ENCODE assay signal across 18 cellular contexts in the genomic region with DNA sequence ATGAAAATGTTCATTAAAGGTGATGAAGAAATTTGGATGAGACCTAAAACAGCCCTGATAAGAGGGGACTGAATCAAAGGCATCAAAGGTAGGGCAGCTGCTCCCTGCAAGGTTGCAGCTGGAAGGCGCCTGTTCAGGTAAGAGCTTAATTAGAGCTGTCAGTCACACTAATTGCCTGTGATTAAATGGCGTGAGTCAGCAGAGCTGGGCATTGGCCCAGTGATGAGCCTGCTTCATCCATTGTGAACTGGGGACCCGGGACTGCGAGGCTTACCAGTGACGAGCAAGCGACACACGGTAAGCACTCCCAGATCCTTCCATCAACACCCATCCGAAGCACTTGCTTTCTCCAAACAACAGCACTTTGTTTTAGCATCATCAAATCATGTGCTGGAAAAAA.
A peak's percentile ranks its signal among the peaks of the same experiment; 100 is the strongest.
DNase-seq lines count a peak whose midpoint lies in the region; ATAC-seq lines count a peak whose summit lies in the region.
"Had no signal": no experiment of that assay in that cellular context is flagged by ENCODE, and none has a peak within 500 bp of the region (broad histone marks: within the 10 kb centered on the region; RNA-seq: fewer than 3 reads in every experiment).

No MANE protein-coding gene starts in this region.

- H3K36me3 Mint-ChIP-seq in effector memory CD8-positive, alpha-beta T cell (ENCODE audit: insufficient read depth) = no peaks in the 10 kb centered on the region
- H3K36me3 Mint-ChIP-seq: activated naive CD4-positive, alpha-beta T cell treated with anti-CD3 and anti-CD28 coated beads, Interleukin-2, amount 10 ng/mL, durations not matched to agents 7 days and 5 days; type B pancreatic cell had no signal

- no peaks in the 10 kb centered on the region for H3K9me3 Mint-ChIP-seq in effector memory CD8-positive, alpha-beta T cell
- H3K9me3 Mint-ChIP-seq: activated CD4-positive, alpha-beta T cell treated with anti-CD3 and anti-CD28 coated beads, Interleukin-2, amount 10 ng/mL, durations not matched to agents 7 days and 5 days; activated naive CD4-positive, alpha-beta T cell treated with anti-CD3 and anti-CD28 coated beads, Interleukin-2, amount 10 ng/mL, durations not matched to agents 7 days and 5 days; neural crest cell; type B pancreatic cell had no signal

- H3K27me3 Mint-ChIP-seq in effector memory CD8-positive, alpha-beta T cell = peaks cover 12 to 20% of the 10 kb centered on the region in 2 donors
- H3K27me3 Mint-ChIP-seq: activated CD4-positive, alpha-beta T cell treated with anti-CD3 and anti-CD28 coated beads, Interleukin-2, amount 10 ng/mL, durations not matched to agents 7 days and 5 days; activated naive CD4-positive, alpha-beta T cell treated with anti-CD3 and anti-CD28 coated beads, Interleukin-2, amount 10 ng/mL, durations not matched to agents 7 days and 5 days had no signal

- H3K4me3 Mint-ChIP-seq in effector memory CD8-positive, alpha-beta T cell = no peak overlapping the region
- H3K4me3 Mint-ChIP-seq: activated CD4-positive, alpha-beta T cell treated with anti-CD3 and anti-CD28 coated beads, Interleukin-2, amount 10 ng/mL, durations not matched to agents 7 days and 5 days; activated naive CD4-positive, alpha-beta T cell treated with anti-CD3 and anti-CD28 coated beads, Interleukin-2, amount 10 ng/mL, durations not matched to agents 7 days and 5 days; neural crest cell; type B pancreatic cell had no signal

- peak; percentile 84 for DNase-seq in DMS153 treated with DMSO at 0.1 percent for 48 hours (lab: John Stamatoyannopoulos, UW; ENCODE audit: unreplicated experiment)
- DNase-seq in NCI-H187 treated with DMSO at 0.1 percent for 48 hours (lab: John Stamatoyannopoulos, UW) = peak; percentile 43
- peak; percentile 15 for DNase-seq in NCI-H510A (lab: John Stamatoyannopoulos, UW)
- DNase-seq in astrocyte of the hippocampus (ENCODE audit: low read depth, low spot score) = peak; percentile 33
- no peak for DNase-seq in effector memory CD8-positive, alpha-beta T cell
- DNase-seq in UCSD-AML1 (lab: John Stamatoyannopoulos, UW; ENCODE audit: unreplicated experiment) = no peak
- no peak for DNase-seq in NCI-H345 (lab: John Stamatoyannopoulos, UW)
- DNase-seq: activated CD4-positive, alpha-beta T cell treated with anti-CD3 and anti-CD28 coated beads, Interleukin-2, amount 10 ng/mL, durations not matched to agents 7 days and 5 days; activated naive CD4-positive, alpha-beta T cell treated with anti-CD3 and anti-CD28 coated beads, Interleukin-2, amount 10 ng/mL, durations not matched to agents 7 days and 5 days; hippocampal formation; kidney glomerular epithelial cell; NCI-H1694 treated with DMSO at 0.1 percent for 48 hours; stimulated activated naive CD4-positive, alpha-beta T cell treated with Interleukin-2 at 50 U/mL for 16 hours had no signal

- H3K4me1 Mint-ChIP-seq in effector memory CD8-positive, alpha-beta T cell (ENCODE audit: low read depth in 2 of 2) = no peaks in the 10 kb centered on the region
- H3K4me1 Mint-ChIP-seq: activated CD4-positive, alpha-beta T cell treated with anti-CD3 and anti-CD28 coated beads, Interleukin-2, amount 10 ng/mL, durations not matched to agents 7 days and 5 days; activated naive CD4-positive, alpha-beta T cell treated with anti-CD3 and anti-CD28 coated beads, Interleukin-2, amount 10 ng/mL, durations not matched to agents 7 days and 5 days; neural crest cell had no signal

- no peak overlapping the region for H3K27ac Mint-ChIP-seq in effector memory CD8-positive, alpha-beta T cell
- H3K27ac Mint-ChIP-seq: activated CD4-positive, alpha-beta T cell treated with anti-CD3 and anti-CD28 coated beads, Interleukin-2, amount 10 ng/mL, durations not matched to agents 7 days and 5 days; activated naive CD4-positive, alpha-beta T cell treated with anti-CD3 and anti-CD28 coated beads, Interleukin-2, amount 10 ng/mL, durations not matched to agents 7 days and 5 days; type B pancreatic cell had no signal

- no peak for ATAC-seq in effector memory CD8-positive, alpha-beta T cell (replicated peaks)
- no peak for ATAC-seq in HG02678 (IDR thresholded peaks at IDR 0.05; ENCODE audit: unreplicated experiment)
- ATAC-seq: A549, Panc1 had no signal

Comparison
In these comparisons a context has a peak if more than half of its experiments do, and no peak if none do; other contexts are left out.
1. DNase-seq: peak in DMS153 treated with DMSO at 0.1 percent for 48 hours (single experiment), NCI-H187 treated with DMSO at 0.1 percent for 48 hours (single experiment), NCI-H510A (single experiment) and astrocyte of the hippocampus (single experiment); none in effector memory CD8-positive, alpha-beta T cell (0 of 3), UCSD-AML1 (single experiment) and NCI-H345 (single experiment).